ENCODE assay signal across 8 cellular contexts in genomic region chr16:87869061-87869878, GRCh38. TPM values are rescaled to one million over a fixed set of nuclear protein-coding genes. Genes with fewer than 3 reads are reported as not detected.
DNase-seq lines count a peak whose midpoint lies in the region; ATAC-seq, FAIRE-seq and TF ChIP-seq lines count a peak whose summit lies in the region.
"Not testable (repeated sequence)": the region's sequence is repeated elsewhere in the genome, so short reads cannot be mapped to it uniquely, and the experiment has no call there.

Gene SLC7A5, minus strand, starts transcription at chr16:87869507. Its CDS starts 85 bp downstream, at chr16:87869422.

- peaks cover 53 to 66% (median 57%) of the 10 kb centered on the region in 10 experiments for H3K4me1 ChIP-seq in BLaER1 treated with 17β-estradiol and CSF1 and Interleukin-3, amounts not matched to agents 10 nM and 100 nM
- H3K4me1 ChIP-seq in endothelial cell of umbilical vein (ENCODE audit: control insufficient read depth, extremely low read depth, insufficient read depth, low read length) = not testable (repeated sequence)
- H3K4me1 ChIP-seq in mesodermal cell (ENCODE audit: control insufficient read depth, insufficient read depth, low read length, poor library complexity, severe bottlenecking) = peaks cover 33% of the 10 kb centered on the region

- DNase-seq in RCC 7860 (ENCODE audit: low spot score) = peak; percentile 53
- DNase-seq in activated T-cell treated with anti-CD3 and anti-CD28 coated beads for 48 hours (ENCODE audit: low read depth) = peak; percentile 92
- DNase-seq in endothelial cell of umbilical vein (ENCODE audit: low read depth, low spot score) = peak; percentile 66
- DNase-seq in stimulated activated CD4-positive, alpha-beta T cell treated with anti-CD3 and anti-CD28 coated beads, TNF-alpha, amount 100 ng/mL, for 48 hours (ENCODE audit: low read depth in 3 of 3) = peak; percentile 83 to 92 (median 86)

- POLR2A ChIA-PET in endothelial cell of umbilical vein (lab: Charles Lee) = interaction anchor here (0.5 to 2.4 kb wide), 7 partner anchors 16 to 100 kb away, joined by 3 to 26 read pairs (median 3); no protein-coding TSS in a partner anchor

- H3K4me2 ChIP-seq in BLaER1 treated with 17β-estradiol and CSF1 and Interleukin-3, amounts not matched to agents 10 nM and 100 nM = peak within 1 kb of the TSS; percentile 84 to 100 (median 93)
- peak within 1 kb of the TSS; percentile 66 for H3K4me2 ChIP-seq in endothelial cell of umbilical vein (ENCODE audit: insufficient read depth, low read length)

- peak within 1 kb of the TSS; percentile 71 to 97 (median 85) for H3K4me3 ChIP-seq in BLaER1 treated with 17β-estradiol and CSF1 and Interleukin-3, amounts not matched to agents 10 nM and 100 nM
- H3K4me3 ChIP-seq in endothelial cell of umbilical vein (replicated peaks in 1 of 3; ENCODE audit: insufficient read depth in 1 of 3, low read depth in 1 of 3, low read length in 3 of 3) (peak within 1 kb of the TSS; percentile 36 to 84 (median 59)), mesodermal cell (ENCODE audit: extremely low read depth, insufficient read depth, low read length, poor library complexity, severe bottlenecking) (peak within 1 kb of the TSS; percentile 55)

- not testable (repeated sequence) for FAIRE-seq in RCC 7860 (lab: Jason Lieb, UNC)
- peak; percentile 90 for FAIRE-seq in endothelial cell of umbilical vein (lab: Jason Lieb, UNC)

- BruUV-seq in endothelial cell of umbilical vein (replicated peaks; lab: Mats Ljungman, UMichigan) = not testable (repeated sequence)

- H3K79me2 ChIP-seq in endothelial cell of umbilical vein (ENCODE audit: control insufficient read depth, insufficient read depth, low read length) = peaks cover 46% of the 10 kb centered on the region

- peak within 1 kb of the TSS; percentile 73 to 98 (median 85); a peak in 21 of 22 replicates for H3K9ac ChIP-seq in BLaER1 treated with 17β-estradiol and CSF1 and Interleukin-3, amounts not matched to agents 10 nM and 100 nM
- peak within 1 kb of the TSS; percentile 54 for H3K9ac ChIP-seq in endothelial cell of umbilical vein (replicated peaks; ENCODE audit: extremely low read depth, insufficient read depth, low read length)

- not testable (repeated sequence) for H3K9me3 ChIP-seq in BLaER1 treated with 17β-estradiol and CSF1 and Interleukin-3, amounts not matched to agents 10 nM and 100 nM (replicated peaks in 1 of 11); endothelial cell of umbilical vein (replicated peaks; ENCODE audit: control insufficient read depth, insufficient read depth, low read length); mesodermal cell (ENCODE audit: control insufficient read depth, low read length)

- intact Hi-C loops in endothelial cell of umbilical vein (cut with micrococcal nuclease) = not testable (repeated sequence)

- ATAC-seq in GM19452 (IDR thresholded peaks at IDR 0.05; ENCODE audit: unreplicated experiment) = peak; percentile 65
- ATAC-seq in HG03521 (IDR thresholded peaks at IDR 0.05; ENCODE audit: unreplicated experiment) = peak; percentile 55

- TF ChIP-seq CTCF in endothelial cell of umbilical vein (IDR thresholded peaks at IDR 0.05; ENCODE audit: extremely low read depth in 1 of 2, insufficient read depth in 1 of 2, low read depth in 1 of 2, low read length in 2 of 2) = not testable (repeated sequence)

- H3K9me1 ChIP-seq in endothelial cell of umbilical vein (replicated peaks; ENCODE audit: control insufficient read depth, extremely low read depth, insufficient read depth, low read length) = not testable (repeated sequence)

- peaks cover 0 to 38% (median 21%) of the 10 kb centered on the region in 11 experiments; a peak in 17 of 22 replicates for H3K36me3 ChIP-seq in BLaER1 treated with 17β-estradiol and CSF1 and Interleukin-3, amounts not matched to agents 10 nM and 100 nM
- H3K36me3 ChIP-seq in endothelial cell of umbilical vein (ENCODE audit: control insufficient read depth in 2 of 2, extremely low read depth in 1 of 2, insufficient read depth in 2 of 2, low read length in 2 of 2); mesodermal cell (ENCODE audit: control insufficient read depth, insufficient read depth, low read length): not testable (repeated sequence)

- H3K27me3 ChIP-seq in BLaER1 treated with 17β-estradiol and CSF1 and Interleukin-3, amounts not matched to agents 10 nM and 100 nM; endothelial cell of umbilical vein (ENCODE audit: control insufficient read depth in 2 of 2, insufficient read depth in 2 of 2, low read length in 2 of 2): not testable (repeated sequence)

- peak within 1 kb of the TSS in 10 of 11 experiments; percentile 63 to 95 (median 82); a peak in 21 of 22 replicates for H3K27ac ChIP-seq in BLaER1 treated with 17β-estradiol and CSF1 and Interleukin-3, amounts not matched to agents 10 nM and 100 nM
- H3K27ac ChIP-seq in endothelial cell of umbilical vein (ENCODE audit: insufficient read depth, low read depth, low read length) (peak within 1 kb of the TSS; percentile 50), mesodermal cell (ENCODE audit: low read depth, low read length, severe bottlenecking) (peak within 1 kb of the TSS; percentile 98)

- dilution Hi-C loops in endothelial cell of umbilical vein (cut with MboI; ENCODE audit: extremely low pct_ligation_motif_present, low sequenced_read_pairs) = not testable (repeated sequence)

- H2AFZ ChIP-seq in endothelial cell of umbilical vein (ENCODE audit: low read depth, low read length) = peak within 1 kb of the TSS; percentile 68

- whole genome bisulfite sequencing in mesodermal cell (ENCODE audit: insufficient coverage in 2 of 2), 2 experiments = 0 to 1% methylated on average over 50 to 63 of the region's 109 CpGs

- H4K20me1 ChIP-seq in BLaER1 treated with 17β-estradiol and CSF1 and Interleukin-3, amounts not matched to agents 10 nM and 100 nM = peaks cover 33 to 50% (median 49%) of the 10 kb centered on the region in 11 experiments; a peak in 21 of 22 replicates
- not testable (repeated sequence) for H4K20me1 ChIP-seq in endothelial cell of umbilical vein (replicated peaks; ENCODE audit: control insufficient read depth, extremely low read depth, insufficient read depth, low read length)

- CTCF ChIA-PET in endothelial cell of umbilical vein (lab: Charles Lee) = interaction anchor here (0.6 to 9.6 kb wide), 4 partner anchors 20 to 101 kb away, joined by 3 to 470 read pairs (median 83); partner anchors contain the start of gene KLHDC4

- peak; percentile 93 for TF ChIP-seq POLR2A in endothelial cell of umbilical vein (IDR thresholded peaks at IDR 0.05; ENCODE audit: low read depth, low read length)

TF ChIP-seq in endothelial cell of umbilical vein, 7 proteins besides CTCF, POLR2A, EP300 and RAD21:
- peak; percentile 98 for TF ChIP-seq POLR2AphosphoS5 (IDR thresholded peaks at IDR 0.05; ENCODE audit: insufficient read depth, low read depth, low read length)
- TF ChIP-seq MYC (IDR thresholded peaks at IDR 0.05; ENCODE audit: low read depth, low read length) = peak; percentile 84
- TF ChIP-seq MAX (IDR thresholded peaks at IDR 0.05; ENCODE audit: insufficient read depth, insufficient read length) = peak; percentile 84

RNA-seq across cellular contexts. Expression of gene SLC7A5, which starts in this region (rescaled TPM):
- 29.2 and 30.7 TPM in 2 replicates for total RNA-seq in endothelial cell of umbilical vein
- polyA plus RNA-seq in endothelial cell of umbilical vein = 14.1 and 17.3 TPM in 2 replicates
- polyA plus RNA-seq in endothelial cell of umbilical vein (2011; cell fraction: cytosol; rRNA removed) = 12.0 and 13.4 TPM in 2 replicates
- polyA plus RNA-seq in endothelial cell of umbilical vein (2011; cell fraction: nucleus; rRNA removed) = 13.8 and 16.1 TPM in 2 replicates
- 16.2 and 20.4 TPM in 2 replicates for polyA plus RNA-seq in endothelial cell of umbilical vein (2012)
- 10.3 and 12.3 TPM in 2 replicates for polyA minus RNA-seq in endothelial cell of umbilical vein
- 232 TPM for polyA minus RNA-seq in endothelial cell of umbilical vein (2011; cell fraction: cytosol; rRNA and poly(A)+ RNA removed)
- polyA minus RNA-seq in endothelial cell of umbilical vein (2011; cell fraction: nucleus; rRNA and poly(A)+ RNA removed) = 9.2 and 14.2 TPM in 2 replicates
- 90.6 TPM for polyA plus RNA-seq in mesodermal cell (2013, experiment 1 of 2)
- polyA plus RNA-seq in mesodermal cell (2013, experiment 2 of 2) = 76.9 TPM

Comparison
In these comparisons a context has a peak if more than half of its experiments do, and no peak if none do; other contexts are left out.
1. Peak in every context shown above with its lines: DNase-seq, ATAC-seq, H3K4me3 ChIP-seq and H3K27ac ChIP-seq.